Comparison of ENCODE assay signal across 19 cellular contexts in the genomic region with DNA sequence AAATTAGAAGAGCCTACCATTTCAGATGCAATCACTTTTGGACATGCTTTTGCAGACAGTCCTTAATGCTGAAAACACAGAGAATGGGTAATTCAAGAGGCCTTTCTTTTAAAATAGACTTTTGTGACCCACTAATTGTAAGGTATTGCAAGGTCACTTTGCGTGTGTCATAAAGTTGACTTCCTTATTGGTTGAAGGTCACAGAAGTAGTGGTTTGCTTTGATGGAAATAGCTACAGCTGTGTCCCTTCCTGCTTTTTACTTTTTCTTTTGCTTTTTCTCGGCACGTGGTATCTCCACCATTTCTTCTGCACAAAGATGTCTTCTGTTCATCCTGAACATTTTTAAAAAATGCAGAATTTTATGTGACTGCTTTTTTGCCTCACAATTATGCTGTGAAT.
"Had no signal": no experiment of that assay in that cellular context is flagged by ENCODE, and none has a peak within 500 bp of the region (broad histone marks: within the 10 kb centered on the region; RNA-seq: fewer than 3 reads in every experiment).

No MANE protein-coding gene starts in this region.

- H3K36me3 ChIP-seq: ovary had no signal

- H3K4me1 ChIP-seq: sigmoid colon had no signal

- DNase-seq: activated CD4-positive, alpha-beta T cell treated with anti-CD3 and anti-CD28 coated beads for 1 hour; activated CD4-positive, alpha-beta T cell treated with anti-CD3 and anti-CD28 coated beads, Interleukin-2, amount 50 U/mL, for 4 hours; activated CD8-positive, alpha-beta memory T cell treated with anti-CD3 and anti-CD28 coated beads, Interleukin-2, amount 10 ng/mL, durations not matched to agents 7 days and 5 days; activated effector memory CD4-positive, alpha-beta T cell treated with anti-CD3 and anti-CD28 coated beads, Interleukin-2, amount 50 U/mL, for 16 hours; activated T-cell treated with anti-CD3 and anti-CD28 coated beads, Interleukin-2, amount 50 U/mL, for 48 hours; foreskin fibroblast; hypothalamus; kidney; left ventricle myocardium superior; mesenchymal stem cell; nephron progenitor cell; ovary; sigmoid colon; stimulated activated CD4-positive, alpha-beta T cell treated with anti-CD3 and anti-CD28 coated beads, Interleukin-2, amount 100 ng/mL, for 24 hours; T-cell; T1000 had no signal

- H3K4me3 ChIP-seq: ovary, sigmoid colon, thyroid gland had no signal

- H3K27me3 ChIP-seq: ovary, sigmoid colon, thyroid gland had no signal

- H3K27ac ChIP-seq: ovary, sigmoid colon, VCaP had no signal

- H3K9me3 ChIP-seq: ovary, sigmoid colon, thyroid gland had no signal

- ATAC-seq: activated CD8-positive, alpha-beta memory T cell treated with anti-CD3 and anti-CD28 coated beads, Interleukin-2, amount 10 ng/mL, durations not matched to agents 7 days and 5 days; activated naive CD4-positive, alpha-beta T cell treated with anti-CD3 and anti-CD28 coated beads, Interleukin-2, amount 50 U/mL, for 72 hours; left ventricle myocardium superior; T-cell had no signal
